Comparison of ENCODE assay signal across 7 cellular contexts in the genomic region with DNA sequence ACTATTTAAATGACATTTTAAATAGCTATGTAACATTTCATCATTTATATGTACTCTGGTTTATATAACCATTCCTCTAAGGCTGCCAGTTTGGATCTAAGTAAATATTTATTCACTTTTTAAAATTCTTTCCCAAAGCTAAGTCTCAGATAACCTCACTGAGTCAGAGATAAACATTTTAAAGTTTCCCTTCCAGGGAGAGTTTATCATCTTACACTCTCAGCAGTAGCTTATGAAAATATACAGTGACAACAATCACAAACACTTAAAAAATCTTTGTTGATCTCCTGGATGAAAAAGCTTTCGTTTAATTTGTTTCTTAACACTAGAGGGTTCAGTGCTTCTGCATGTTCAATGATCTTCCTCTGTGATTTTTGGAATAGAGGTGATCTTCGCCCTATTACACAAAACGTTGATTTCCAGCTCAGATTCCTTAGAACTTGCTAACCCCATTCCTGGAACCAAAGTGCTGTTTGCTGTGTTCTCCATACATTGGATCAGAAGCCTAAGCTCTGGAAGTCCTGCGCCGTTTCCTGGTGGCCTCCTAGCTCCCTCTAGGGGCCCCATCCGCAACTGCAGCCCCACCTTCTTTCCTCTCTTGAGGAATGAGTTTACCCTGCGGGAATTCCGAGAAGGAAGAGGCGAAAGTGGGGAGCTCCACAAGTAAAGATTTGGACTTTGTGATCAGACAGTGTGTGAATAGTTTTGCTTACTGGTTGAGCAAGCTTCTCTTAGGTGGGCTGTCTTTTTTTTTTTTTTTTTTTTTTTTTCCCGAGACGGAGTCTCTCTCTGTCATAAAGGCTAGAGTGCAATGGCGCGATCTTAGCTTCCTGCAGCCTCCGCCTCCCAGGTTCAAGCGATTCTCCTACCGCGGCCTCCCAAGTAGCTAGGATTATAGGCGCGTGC. TPM values are rescaled to one million over a fixed set of nuclear protein-coding genes. Genes with fewer than 3 reads are reported as not detected.
DNase-seq lines count a peak whose midpoint lies in the region; ATAC-seq and TF ChIP-seq lines count a peak whose summit lies in the region.

No MANE protein-coding gene starts in this region.

- H3K4me3 Mint-ChIP-seq in memory B cell = no peak overlapping the region

- no peak for TF ChIP-seq POLR2A in thyroid gland (IDR thresholded peaks at IDR 0.05)

- H3K36me3 Mint-ChIP-seq in memory B cell = peaks cover 2% of the 10 kb centered on the region

- H3K9me3 ChIP-seq in thyroid gland = no peaks in the 10 kb centered on the region

- no peaks in the 10 kb centered on the region for H3K9me3 Mint-ChIP-seq in memory B cell

- TF ChIP-seq CTCF in LNCAP (IDR thresholded peaks at IDR 0.05) (peak; percentile 93), WI38 (IDR thresholded peaks at IDR 0.05; ENCODE audit: low read depth, low read length) (peak; percentile 99), thyroid gland (IDR thresholded peaks at IDR 0.05) (peak; percentile 85 to 96 (median 89))

- H3K27ac ChIP-seq in thyroid gland = peak overlapping the region in 2 of 3 donors; percentile 9 to 37

- ATAC-seq in memory B cell (ENCODE audit: low read depth) = no peak

- no peaks in the 10 kb centered on the region for H3K27me3 Mint-ChIP-seq in memory B cell

- no peak overlapping the region for H3K4me3 ChIP-seq in WI38 (ENCODE audit: low read depth, low read length)
- no peak overlapping the region for H3K4me3 ChIP-seq in thyroid gland (replicated peaks in 1 of 3)

- intact Hi-C loops in thyroid gland (cut with DNase I) = loop anchor here (5.0 kb wide), 2 partner anchors 148 to 623 kb away; no protein-coding TSS in a partner anchor

- peaks cover 5 to 30% of the 10 kb centered on the region in 2 donors for H3K4me1 ChIP-seq in thyroid gland

- H3K27ac Mint-ChIP-seq in memory B cell = no peak overlapping the region

- 59 to 66% methylated on average over 19 of the region's 19 CpGs for WGBS in thyroid gland, 2 donors

- peaks cover 22% of the 10 kb centered on the region for H3K4me1 Mint-ChIP-seq in memory B cell

- H3K27me3 ChIP-seq in thyroid gland = no peaks in the 10 kb centered on the region

- DNase-seq in ELF-1 (ENCODE audit: low read depth, low spot score) = peak; percentile 84
- DNase-seq in effector CD4-positive, alpha-beta T cell = peak; percentile 30
- peak; percentile 29 to 50 for DNase-seq in memory B cell (ENCODE audit: low spot score in 2 of 2)
- DNase-seq in thyroid gland = peak; percentile 68 to 72
- DNase-seq in DMS153 treated with DMSO at 0.1 percent for 48 hours (lab: John Stamatoyannopoulos, UW; ENCODE audit: unreplicated experiment) = no peak

- no peaks in the 10 kb centered on the region for H3K36me3 ChIP-seq in thyroid gland

RNA-seq across cellular contexts. Expression of a gene that starts 29.3 kb away (rescaled TPM):
- 100 to 1,000 TPM in 3 of 4 donors, 10 to 100 TPM in 1; 87.0 to 161 (median 111) TPM for total RNA-seq in thyroid gland
